ENCODE assay signal across 2 cellular contexts in the genomic region with DNA sequence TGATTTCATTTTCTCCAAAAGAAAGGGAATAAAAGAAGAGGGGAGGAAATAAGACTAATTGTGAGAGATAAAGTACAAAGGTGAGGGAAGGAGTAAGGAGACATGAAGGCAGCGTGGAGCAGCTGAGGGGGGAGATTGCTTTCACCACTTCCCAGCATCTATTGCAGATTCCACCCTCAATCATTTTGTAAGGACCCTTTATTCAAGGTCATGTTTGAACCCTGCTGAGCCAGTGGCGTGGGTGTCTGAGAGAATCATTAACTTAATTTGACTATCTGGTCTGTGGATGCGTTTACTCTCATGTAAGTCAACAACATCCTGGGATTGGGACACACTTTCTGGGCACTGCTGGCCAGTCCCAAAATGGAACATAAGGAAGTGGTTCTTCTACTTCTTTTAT. TPM values are rescaled to one million over a fixed set of nuclear protein-coding genes. Genes with fewer than 3 reads are reported as not detected.
"Had no signal": no experiment of that assay in that cellular context is flagged by ENCODE, and none has a peak within 500 bp of the region (broad histone marks: within the 10 kb centered on the region; RNA-seq: fewer than 3 reads in every experiment).

A gene (plus strand): TSS at position 297 of the 400 bp plus-strand sequence. CDS start 67 bp downstream, at position 364.

RNA-seq across cellular contexts. Expression of the gene that starts here (rescaled TPM):
- total RNA-seq: H7 had no signal
- polyA plus RNA-seq: IgD-negative memory B cell had no signal
